In genomic region chr2:167294031-167294774, GRCh38 we compare ENCODE assay signal across 1 cellular context.
A peak's percentile ranks its signal among the peaks of the same experiment; 100 is the strongest.
TF ChIP-seq lines count a peak whose summit lies in the region.

No MANE protein-coding gene starts in this region.

TF ChIP-seq in WTC11, 78 proteins besides CTCF, POLR2A, EP300 and RAD21 (continued from another document):
- TF ChIP-seq E2F4 (CRISPR knock-in tag; IDR thresholded peaks at IDR 0.05; ENCODE audit: borderline replicate concordance, low read depth) (no peak), GTF2I (CRISPR knock-in tag; conservative IDR thresholded peaks at IDR 0.05) (0 out of 2 replicates have a peak, but pooled peaks have one; percentile 41), GRHL2 (CRISPR knock-in tag; IDR thresholded peaks at IDR 0.05; ENCODE audit: insufficient replicate concordance, severe bottlenecking) (no peak), NR1H2 (CRISPR knock-in tag; IDR thresholded peaks at IDR 0.05) (no peak), E2F5 (CRISPR knock-in tag; IDR thresholded peaks at IDR 0.05) (no peak), ZNF396 (CRISPR knock-in tag; IDR thresholded peaks at IDR 0.05; ENCODE audit: borderline replicate concordance) (no peak), AFF4 (CRISPR knock-in tag; IDR thresholded peaks at IDR 0.05; ENCODE audit: borderline replicate concordance) (no peak), PRRX2 (CRISPR knock-in tag; IDR thresholded peaks at IDR 0.05) (no peak), SOX15 (CRISPR knock-in tag; IDR thresholded peaks at IDR 0.05) (no peak), ZNF423 (CRISPR knock-in tag; IDR thresholded peaks at IDR 0.05) (no peak), CREB1 (CRISPR knock-in tag; IDR thresholded peaks at IDR 0.05) (no peak), ZMAT4 (CRISPR knock-in tag; IDR thresholded peaks at IDR 0.05) (no peak), ZNF219 (CRISPR knock-in tag; IDR thresholded peaks at IDR 0.05; ENCODE audit: borderline replicate concordance) (no peak), USF1 (CRISPR knock-in tag; IDR thresholded peaks at IDR 0.05) (no peak), ZBTB21 (CRISPR knock-in tag; IDR thresholded peaks at IDR 0.05; ENCODE audit: borderline replicate concordance) (no peak), NR3C1 (CRISPR knock-in tag; conservative IDR thresholded peaks at IDR 0.05; ENCODE audit: low read depth) (no peak)
